1 cellular context compared by ENCODE assay signal in genomic region chr17:45147581-45148182, GRCh38.
TF ChIP-seq lines count a peak whose summit lies in the region.

No MANE protein-coding gene starts in this region.

TF ChIP-seq in K562, 482 proteins besides CTCF, POLR2A, EP300 and RAD21 (continued from another document and continues in another):
- TF ChIP-seq CREB5 (CRISPR knock-in tag; IDR thresholded peaks at IDR 0.05), result peak; percentile 56; the same call in 1 of the 2 replicates
- TF ChIP-seq CREBBP (IDR thresholded peaks at IDR 0.05; ENCODE audit: low read depth, low read length), result no peak
- no peak for TF ChIP-seq HSF4 (CRISPR knock-in tag; IDR thresholded peaks at IDR 0.05; ENCODE audit: borderline replicate concordance)
- peak; percentile 59 for TF ChIP-seq ZBTB40 (IDR thresholded peaks at IDR 0.05)
- TF ChIP-seq ZBTB40 (CRISPR knock-in tag; IDR thresholded peaks at IDR 0.05), result no peak
- no peak for TF ChIP-seq ETV5 (CRISPR knock-in tag; IDR thresholded peaks at IDR 0.05; ENCODE audit: low read depth)
- TF ChIP-seq ZNF764 (CRISPR knock-in tag; IDR thresholded peaks at IDR 0.05; ENCODE audit: low read depth), result peak; percentile 22
- TF ChIP-seq BCL6 (CRISPR knock-in tag; IDR thresholded peaks at IDR 0.05), result no peak
- TF ChIP-seq, protein P1, sequence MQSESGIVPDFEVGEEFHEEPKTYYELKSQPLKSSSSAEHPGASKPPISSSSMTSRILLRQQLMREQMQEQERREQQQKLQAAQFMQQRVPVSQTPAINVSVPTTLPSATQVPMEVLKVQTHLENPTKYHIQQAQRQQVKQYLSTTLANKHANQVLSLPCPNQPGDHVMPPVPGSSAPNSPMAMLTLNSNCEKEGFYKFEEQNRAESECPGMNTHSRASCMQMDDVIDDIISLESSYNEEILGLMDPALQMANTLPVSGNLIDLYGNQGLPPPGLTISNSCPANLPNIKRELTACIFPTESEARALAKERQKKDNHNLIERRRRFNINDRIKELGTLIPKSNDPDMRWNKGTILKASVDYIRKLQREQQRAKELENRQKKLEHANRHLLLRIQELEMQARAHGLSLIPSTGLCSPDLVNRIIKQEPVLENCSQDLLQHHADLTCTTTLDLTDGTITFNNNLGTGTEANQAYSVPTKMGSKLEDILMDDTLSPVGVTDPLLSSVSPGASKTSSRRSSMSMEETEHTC (IDR thresholded peaks at IDR 0.05), result no peak
- peak; percentile 12 for TF ChIP-seq CHD1 (IDR thresholded peaks at IDR 0.05; ENCODE audit: low read length)
- TF ChIP-seq ZBED1 (IDR thresholded peaks at IDR 0.05), result peak; percentile 70; the same call in 1 of the 2 replicates
- TF ChIP-seq RBM34 (IDR thresholded peaks at IDR 0.05; ENCODE audit: borderline replicate concordance, insufficient read depth, low read length), result no peak
- peak; percentile 47; the same call in 1 of the 2 replicates for TF ChIP-seq PYGO2 (tag; IDR thresholded peaks at IDR 0.05)
- TF ChIP-seq, protein P2, sequence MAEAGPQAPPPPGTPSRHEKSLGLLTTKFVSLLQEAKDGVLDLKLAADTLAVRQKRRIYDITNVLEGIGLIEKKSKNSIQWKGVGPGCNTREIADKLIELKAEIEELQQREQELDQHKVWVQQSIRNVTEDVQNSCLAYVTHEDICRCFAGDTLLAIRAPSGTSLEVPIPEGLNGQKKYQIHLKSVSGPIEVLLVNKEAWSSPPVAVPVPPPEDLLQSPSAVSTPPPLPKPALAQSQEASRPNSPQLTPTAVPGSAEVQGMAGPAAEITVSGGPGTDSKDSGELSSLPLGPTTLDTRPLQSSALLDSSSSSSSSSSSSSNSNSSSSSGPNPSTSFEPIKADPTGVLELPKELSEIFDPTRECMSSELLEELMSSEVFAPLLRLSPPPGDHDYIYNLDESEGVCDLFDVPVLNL (CRISPR knock-in tag; IDR thresholded peaks at IDR 0.05; ENCODE audit: low read depth), result no peak
- TF ChIP-seq, protein P3, sequence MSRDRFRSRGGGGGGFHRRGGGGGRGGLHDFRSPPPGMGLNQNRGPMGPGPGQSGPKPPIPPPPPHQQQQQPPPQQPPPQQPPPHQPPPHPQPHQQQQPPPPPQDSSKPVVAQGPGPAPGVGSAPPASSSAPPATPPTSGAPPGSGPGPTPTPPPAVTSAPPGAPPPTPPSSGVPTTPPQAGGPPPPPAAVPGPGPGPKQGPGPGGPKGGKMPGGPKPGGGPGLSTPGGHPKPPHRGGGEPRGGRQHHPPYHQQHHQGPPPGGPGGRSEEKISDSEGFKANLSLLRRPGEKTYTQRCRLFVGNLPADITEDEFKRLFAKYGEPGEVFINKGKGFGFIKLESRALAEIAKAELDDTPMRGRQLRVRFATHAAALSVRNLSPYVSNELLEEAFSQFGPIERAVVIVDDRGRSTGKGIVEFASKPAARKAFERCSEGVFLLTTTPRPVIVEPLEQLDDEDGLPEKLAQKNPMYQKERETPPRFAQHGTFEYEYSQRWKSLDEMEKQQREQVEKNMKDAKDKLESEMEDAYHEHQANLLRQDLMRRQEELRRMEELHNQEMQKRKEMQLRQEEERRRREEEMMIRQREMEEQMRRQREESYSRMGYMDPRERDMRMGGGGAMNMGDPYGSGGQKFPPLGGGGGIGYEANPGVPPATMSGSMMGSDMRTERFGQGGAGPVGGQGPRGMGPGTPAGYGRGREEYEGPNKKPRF (IDR thresholded peaks at IDR 0.05; ENCODE audit: low read depth, low read length), result no peak
- no peak for TF ChIP-seq SIRT6 (IDR thresholded peaks at IDR 0.05; ENCODE audit: low read depth, low read length)
- peak; percentile 62; the same call in 1 of the 2 replicates for TF ChIP-seq STAT5A (IDR thresholded peaks at IDR 0.05; ENCODE audit: borderline replicate concordance, low read length)
- peak; percentile 47; the same call in 1 of the 2 replicates for TF ChIP-seq LCOR (CRISPR knock-in tag; IDR thresholded peaks at IDR 0.05)
- no peak for TF ChIP-seq NR4A1 (CRISPR knock-in tag; IDR thresholded peaks at IDR 0.05)
- TF ChIP-seq NR4A1 (tag; IDR thresholded peaks at IDR 0.05), result no peak
- peak; percentile 17; the same call in 1 of the 2 replicates for TF ChIP-seq MEF2D (tag; conservative IDR thresholded peaks at IDR 0.05; ENCODE audit: low read depth)
- TF ChIP-seq ARID4B (CRISPR knock-in tag; IDR thresholded peaks at IDR 0.05), result no peak; the same call in 1 of the 2 replicates
- TF ChIP-seq ZNF184 (CRISPR knock-in tag; IDR thresholded peaks at IDR 0.05), result no peak
- no peak for TF ChIP-seq MXI1 (IDR thresholded peaks at IDR 0.05; ENCODE audit: low read depth, low read length)
- TF ChIP-seq ZNF197 (CRISPR knock-in tag; IDR thresholded peaks at IDR 0.05; ENCODE audit: low read depth), result no peak
- peak; percentile 81; the same call in 1 of the 2 replicates for TF ChIP-seq PHF21A (IDR thresholded peaks at IDR 0.05; ENCODE audit: borderline replicate concordance, low read depth)
- TF ChIP-seq RREB1 (CRISPR knock-in tag; IDR thresholded peaks at IDR 0.05), result no peak
- TF ChIP-seq GABPA (tag; conservative IDR thresholded peaks at IDR 0.05; ENCODE audit: low read depth), result peak; percentile 54
- no peak for TF ChIP-seq RBM17 (IDR thresholded peaks at IDR 0.05; ENCODE audit: borderline replicate concordance, low read depth, low read length)
- peak; percentile 98 for TF ChIP-seq FOXJ2 (tag; IDR thresholded peaks at IDR 0.05)
